Comparison of ENCODE assay signal across 11 cellular contexts in genomic region chr10:71259815-71260501, GRCh38. TPM values are rescaled to one million over a fixed set of nuclear protein-coding genes. Genes with fewer than 3 reads are reported as not detected.
DNase-seq lines count a peak whose midpoint lies in the region; ATAC-seq and TF ChIP-seq lines count a peak whose summit lies in the region.
"Had no signal": no experiment of that assay in that cellular context is flagged by ENCODE, and none has a peak within 500 bp of the region (broad histone marks: within the 10 kb centered on the region; RNA-seq: fewer than 3 reads in every experiment).

No MANE protein-coding gene starts in this region.

- no peak for TF ChIP-seq POLR2A in upper lobe of left lung (IDR thresholded peaks at IDR 0.05)

- H3K27me3 ChIP-seq in lower lobe of right lung (ENCODE audit: low read depth) = no peaks in the 10 kb centered on the region
- no peaks in the 10 kb centered on the region for H3K27me3 ChIP-seq in upper lobe of left lung

- DNase-seq in DMS 273 (lab: John Stamatoyannopoulos, UW; ENCODE audit: unreplicated experiment) = peak; percentile 60
- no peak for DNase-seq in DMS 273 treated with DMSO at 0.1 percent for 48 hours (lab: John Stamatoyannopoulos, UW)
- DNase-seq in choroid plexus epithelial cell (ENCODE audit: low read depth) = no peak
- no peak for DNase-seq in lower lobe of right lung
- peak; percentile 69 to 72 for DNase-seq in upper lobe of left lung
- DNase-seq in NCI-H2171 (lab: John Stamatoyannopoulos, UW) = no peak
- DNase-seq in Kasumi-1 (lab: John Stamatoyannopoulos, UW) = no peak
- DNase-seq: NCI-H526 treated with DMSO at 0.1 percent for 48 hours had no signal

- H3K9me3 ChIP-seq in lower lobe of right lung = no peaks in the 10 kb centered on the region
- H3K9me3 ChIP-seq in upper lobe of left lung = no peaks in the 10 kb centered on the region

- H3K36me3 ChIP-seq in lower lobe of right lung (no peaks in the 10 kb centered on the region), upper lobe of left lung (no peaks in the 10 kb centered on the region)

- H3K4me1 ChIP-seq in lower lobe of right lung (peaks cover 34% of the 10 kb centered on the region), upper lobe of left lung (peaks cover 34 to 37% (median 36%) of the 10 kb centered on the region in 4 donors)

- 62 to 64% methylated on average over 11 to 13 of the region's 13 CpGs for WGBS in upper lobe of left lung, 2 donors

- intact Hi-C loops in lower lobe of right lung (cut with DNase I) = no loop called here

- TF ChIP-seq CTCF in choroid plexus epithelial cell (conservative IDR thresholded peaks at IDR 0.05; ENCODE audit: low read depth, low read length) (peak; percentile 12), lower lobe of right lung (IDR thresholded peaks at IDR 0.05) (no peak), upper lobe of left lung (IDR thresholded peaks at IDR 0.05) (no peak)

- no peak for TF ChIP-seq EP300 in upper lobe of left lung (IDR thresholded peaks at IDR 0.05)

- H3K4me3 ChIP-seq in choroid plexus epithelial cell (ENCODE audit: low read depth, low read length) (no peak overlapping the region), lower lobe of right lung (no peak overlapping the region), upper lobe of left lung (no peak overlapping the region)
- H3K4me3 ChIP-seq: lung had no signal

- H3K27ac ChIP-seq in lower lobe of right lung (no peak overlapping the region), upper lobe of left lung (peak overlapping the region in 3 of 4 donors; percentile 28 to 63 (median 53))
- H3K27ac ChIP-seq: 22Rv1 had no signal

- peak; percentile 33 to 41 for ATAC-seq in lower lobe of right lung
- ATAC-seq in upper lobe of left lung (ENCODE audit: low FRiP score in 2 of 2) = peak; percentile 20 to 21
- no peak for ATAC-seq in HG02763 (IDR thresholded peaks at IDR 0.05; ENCODE audit: unreplicated experiment)

RNA-seq across cellular contexts. Expression of gene UNC5B, which starts 47.6 kb away (rescaled TPM):
- 22.2 TPM for total RNA-seq in lower lobe of right lung
- 10 to 100 TPM in 4 of 6 donors, 1 to 10 TPM in 2; 8.4 to 27.7 (median 20.5) TPM for total RNA-seq in upper lobe of left lung

RNA-seq across cellular contexts. Expression of gene SLC29A3, which starts 59.1 kb away (rescaled TPM):
- total RNA-seq in lower lobe of right lung = 13.2 TPM
- 10 to 100 TPM in 2 of 6 donors, 1 to 10 TPM in 4; 6.7 to 17.0 (median 9.2) TPM for total RNA-seq in upper lobe of left lung

Comparison
In these comparisons a context has a peak if more than half of its experiments do, and no peak if none do; other contexts are left out.
1. DNase-seq: peak in DMS 273 (single experiment) and upper lobe of left lung (2 of 2); none in DMS 273 treated with DMSO at 0.1 percent for 48 hours (single experiment), choroid plexus epithelial cell (single experiment), lower lobe of right lung (single experiment), NCI-H2171 (single experiment) and Kasumi-1 (0 of 2).